ENCODE assay signal across 1 cellular context in genomic region chr15:55527150-55527549, GRCh38.
TF ChIP-seq lines count a peak whose summit lies in the region.

No MANE protein-coding gene starts in this region.

TF ChIP-seq in IMR-90, 13 proteins besides CTCF, POLR2A, EP300 and RAD21:
- TF ChIP-seq CHD1 (IDR thresholded peaks at IDR 0.05; ENCODE audit: low read depth, low read length) (no peak), RFX5 (IDR thresholded peaks at IDR 0.05; ENCODE audit: low read depth, low read length) (no peak), ELK1 (IDR thresholded peaks at IDR 0.05; ENCODE audit: borderline replicate concordance, low read depth, low read length) (no peak), MXI1 (IDR thresholded peaks at IDR 0.05; ENCODE audit: borderline replicate concordance, low read depth, low read length) (no peak), BHLHE40 (IDR thresholded peaks at IDR 0.05; ENCODE audit: low read depth, low read length) (no peak), USF2 (IDR thresholded peaks at IDR 0.05; ENCODE audit: low read depth, low read length) (no peak)
